ENCODE assay signal across 20 cellular contexts in genomic region chr7:70434821-70435220, GRCh38.
"Had no signal": no experiment of that assay in that cellular context is flagged by ENCODE, and none has a peak within 500 bp of the region (broad histone marks: within the 10 kb centered on the region; RNA-seq: fewer than 3 reads in every experiment).

No MANE protein-coding gene starts in this region.

- H3K9ac ChIP-seq: SK-N-SH had no signal

- H3K27me3 ChIP-seq: MG63, Peyer's patch, SJSA1 had no signal

- H3K9me2 ChIP-seq: SK-N-SH had no signal

- H3K4me3 ChIP-seq: MG63, Peyer's patch, SJSA1 had no signal

- H3K4me1 ChIP-seq: Peyer's patch, SJSA1 had no signal

- DNase-seq: Kasumi-1, MG63, NCI-H1048, NCI-H1417 treated with DMSO at 0.1 percent for 48 hours, NCI-H1436 treated with DMSO at 0.1 percent for 48 hours, NCI-H187 treated with DMSO at 0.1 percent for 48 hours, NCI-H2029, NCI-H2227 treated with DMSO at 0.1 percent for 48 hours, NCI-H510A treated with DMSO at 0.1 percent for 48 hours, NCI-H526 treated with DMSO at 0.1 percent for 48 hours, NCI-H774, OCI-M1, PC-3, Peyer's patch, Right ventricle myocardium superior, RPMI8226, SHP77 treated with DMSO at 0.1 percent for 48 hours, SK-N-SH, SW 1271 had no signal

- ATAC-seq: PC-3 had no signal

- H3K9me3 ChIP-seq: MG63, SJSA1, SK-N-SH had no signal

- H3K4me2 ChIP-seq: SK-N-SH had no signal

- H3K27ac ChIP-seq: Peyer's patch, SJSA1 had no signal

- H3K36me3 ChIP-seq: MG63, Peyer's patch, SJSA1 had no signal
